Comparison of ENCODE assay signal across 9 cellular contexts in the genomic region with DNA sequence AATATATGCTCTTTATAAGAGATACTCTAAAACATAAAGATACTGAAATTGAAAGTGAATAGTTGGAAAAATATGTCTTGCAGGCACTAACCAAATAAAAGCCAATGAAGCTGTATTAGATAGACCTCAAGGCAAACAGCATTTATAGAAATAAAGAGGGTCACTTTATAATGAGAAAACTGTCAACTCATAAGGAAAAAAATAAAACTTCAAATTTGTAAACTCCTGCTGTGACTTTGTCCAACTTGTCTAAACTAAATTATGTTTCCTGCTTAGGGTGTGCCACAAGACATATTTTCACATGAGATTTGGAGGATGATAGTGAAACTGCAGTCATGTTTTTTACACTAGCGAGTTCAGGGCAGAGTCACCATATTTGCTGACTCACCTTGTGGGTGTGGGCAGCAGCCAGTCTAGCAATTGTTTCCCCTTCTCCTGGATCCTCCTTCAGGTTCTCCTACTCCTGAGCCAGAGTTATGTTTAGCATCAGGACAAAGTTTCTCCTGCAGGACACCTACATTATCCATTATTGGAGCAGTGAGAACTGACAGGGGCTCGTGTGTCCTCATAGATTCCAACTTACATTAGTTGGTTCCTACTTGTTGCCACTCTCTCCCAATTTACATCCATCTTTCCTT. TPM values are rescaled to one million over a fixed set of nuclear protein-coding genes. Genes with fewer than 3 reads are reported as not detected.
A peak's percentile ranks its signal among the peaks of the same experiment; 100 is the strongest.
DNase-seq lines count a peak whose midpoint lies in the region; ATAC-seq and TF ChIP-seq lines count a peak whose summit lies in the region.
"Had no signal": no experiment of that assay in that cellular context is flagged by ENCODE, and none has a peak within 500 bp of the region (broad histone marks: within the 10 kb centered on the region; RNA-seq: fewer than 3 reads in every experiment).

No MANE protein-coding gene starts in this region.

- H3K36me3 ChIP-seq in mesenchymal stem cell (ENCODE audit: control insufficient read depth in 1 of 2, insufficient read depth in 2 of 2, low read depth in 1 of 2, low read length in 2 of 2): no peaks in the 10 kb centered on the region
- H3K36me3 ChIP-seq: BLaER1 had no signal

- no peak overlapping the region for H3K4ac ChIP-seq in mesenchymal stem cell (ENCODE audit: low read depth in 1 of 2, low read length in 2 of 2)

- H3K36me3 Mint-ChIP-seq in chondrocyte (ENCODE audit: low read depth): no peaks in the 10 kb centered on the region

- 17% methylated on average over 2 of the region's 2 CpGs for WGBS in mesenchymal stem cell

- peaks cover 5% of the 10 kb centered on the region for H3K4me1 Mint-ChIP-seq in chondrocyte (ENCODE audit: low read depth)

- H4K8ac ChIP-seq in mesenchymal stem cell (ENCODE audit: low read length): no peak overlapping the region

- no peak overlapping the region for H4K91ac ChIP-seq in mesenchymal stem cell (ENCODE audit: low read length)

- peaks cover 7% of the 10 kb centered on the region for H3K9me3 ChIP-seq in mesenchymal stem cell (ENCODE audit: control insufficient read depth, low read length)

- no peak overlapping the region for H2BK120ac ChIP-seq in mesenchymal stem cell (ENCODE audit: low read depth, low read length)

- no peak overlapping the region for H3K4me3 Mint-ChIP-seq in chondrocyte (ENCODE audit: unreplicated experiment)

- H3K14ac ChIP-seq in mesenchymal stem cell (ENCODE audit: low read length in 2 of 2): no peak overlapping the region

- H2BK5ac ChIP-seq in mesenchymal stem cell (ENCODE audit: low read depth, low read length, poor library complexity, severe bottlenecking): no peak overlapping the region

- H3K27ac Mint-ChIP-seq in chondrocyte (ENCODE audit: unreplicated experiment): no peak overlapping the region

- no peak overlapping the region for H3K4me2 ChIP-seq in mesenchymal stem cell (ENCODE audit: low read length, poor library complexity, severe bottlenecking)
- H3K4me2 ChIP-seq: BLaER1 had no signal

- H3K27me3 ChIP-seq in mesenchymal stem cell (ENCODE audit: control insufficient read depth in 1 of 2, insufficient read depth in 1 of 2, low read length in 2 of 2): no peaks in the 10 kb centered on the region
- H3K27me3 ChIP-seq: BLaER1 had no signal

- no peak overlapping the region for H2AFZ ChIP-seq in mesenchymal stem cell (ENCODE audit: low read depth, low read length)

- H3K79me1 ChIP-seq in mesenchymal stem cell (replicated peaks; ENCODE audit: low read length, poor library complexity, severe bottlenecking): no peaks in the 10 kb centered on the region

- H2BK12ac ChIP-seq in mesenchymal stem cell (ENCODE audit: low read length in 2 of 2): no peak overlapping the region

- H3K4me3 ChIP-seq in WI38 (ENCODE audit: low read depth, low read length): peak overlapping the region; percentile 31
- peak overlapping the region in 1 of 2 experiments; percentile 19 for H3K4me3 ChIP-seq in mesenchymal stem cell (ENCODE audit: insufficient read depth in 1 of 2, low read depth in 1 of 2, low read length in 2 of 2)
- H3K4me3 ChIP-seq: BLaER1 had no signal

- H3K23ac ChIP-seq in mesenchymal stem cell (ENCODE audit: low read length in 2 of 2): no peak overlapping the region

- H2BK15ac ChIP-seq in mesenchymal stem cell (ENCODE audit: low read depth, poor library complexity, severe bottlenecking): no peak overlapping the region

- peaks cover 15% of the 10 kb centered on the region for H3K9me3 Mint-ChIP-seq in chondrocyte (ENCODE audit: low read depth)

- H3K27me3 Mint-ChIP-seq in chondrocyte (ENCODE audit: low read depth): peaks cover 4% of the 10 kb centered on the region

- DNase-seq in activated CD4-positive, alpha-beta T cell treated with anti-CD3 and anti-CD28 coated beads for 48 hours: peak; percentile 43
- DNase-seq in activated CD4-positive, alpha-beta T cell treated with anti-CD3 and anti-CD28 coated beads, Interleukin-2, amount 50 U/mL, for 1 hour: no peak
- DNase-seq in mesenchymal stem cell (peak; percentile 5), Ammon's horn (ENCODE audit: low spot score) (no peak), DMS79 treated with DMSO at 0.1 percent for 48 hours (lab: John Stamatoyannopoulos, UW) (no peak), chondrocyte (ENCODE audit: low spot score) (no peak)

- H3K4me1 ChIP-seq in mesenchymal stem cell (ENCODE audit: control insufficient read depth, insufficient read depth, low read depth, low read length): no peaks in the 10 kb centered on the region
- H3K4me1 ChIP-seq: BLaER1 had no signal

- no peak overlapping the region for H3K18ac ChIP-seq in mesenchymal stem cell (ENCODE audit: low read depth in 1 of 2, low read length in 2 of 2)

- TF ChIP-seq CTCF in WI38 (IDR thresholded peaks at IDR 0.05; ENCODE audit: low read depth, low read length) (no peak), chondrocyte (IDR thresholded peaks at IDR 0.05) (no peak)

- ATAC-seq in HG03432 (IDR thresholded peaks at IDR 0.05; ENCODE audit: unreplicated experiment): peak; percentile 64

- no peak overlapping the region for H2AK5ac ChIP-seq in mesenchymal stem cell (ENCODE audit: low read length, severe bottlenecking)

- peak overlapping the region; percentile 29 for H3K9ac ChIP-seq in mesenchymal stem cell (ENCODE audit: low read length)
- H3K9ac ChIP-seq: BLaER1 had no signal

- no peak overlapping the region for H3K27ac ChIP-seq in mesenchymal stem cell (ENCODE audit: low read length, poor library complexity, severe bottlenecking)
- H3K27ac ChIP-seq: BLaER1 had no signal

RNA-seq across cellular contexts. Expression of gene CD53, which starts 43.8 kb away (rescaled TPM):
- not detected for polyA plus RNA-seq in mesenchymal stem cell (2013, experiment 1 of 2)
- not detected for polyA plus RNA-seq in mesenchymal stem cell (2013, experiment 2 of 2)
- not detected in 3 replicates for total RNA-seq in chondrocyte

RNA-seq across cellular contexts. Expression of gene LRIF1, which starts 46.9 kb away (rescaled TPM):
- 13.3 TPM for polyA plus RNA-seq in mesenchymal stem cell (2013, experiment 1 of 2)
- polyA plus RNA-seq in mesenchymal stem cell (2013, experiment 2 of 2): 13.4 TPM
- total RNA-seq in chondrocyte: 9.1 to 10.3 TPM (median 9.5 TPM) in 3 replicates

Comparison
In these comparisons a context has a peak if more than half of its experiments do, and no peak if none do; other contexts are left out.
1. DNase-seq: peak in activated CD4-positive, alpha-beta T cell treated with anti-CD3 and anti-CD28 coated beads for 48 hours (single experiment) and mesenchymal stem cell (single experiment); none in activated CD4-positive, alpha-beta T cell treated with anti-CD3 and anti-CD28 coated beads, Interleukin-2, amount 50 U/mL, for 1 hour (single experiment), Ammon's horn (single experiment), DMS79 treated with DMSO at 0.1 percent for 48 hours (single experiment) and chondrocyte (single experiment).